18 cellular contexts compared by ENCODE assay signal in the genomic region with DNA sequence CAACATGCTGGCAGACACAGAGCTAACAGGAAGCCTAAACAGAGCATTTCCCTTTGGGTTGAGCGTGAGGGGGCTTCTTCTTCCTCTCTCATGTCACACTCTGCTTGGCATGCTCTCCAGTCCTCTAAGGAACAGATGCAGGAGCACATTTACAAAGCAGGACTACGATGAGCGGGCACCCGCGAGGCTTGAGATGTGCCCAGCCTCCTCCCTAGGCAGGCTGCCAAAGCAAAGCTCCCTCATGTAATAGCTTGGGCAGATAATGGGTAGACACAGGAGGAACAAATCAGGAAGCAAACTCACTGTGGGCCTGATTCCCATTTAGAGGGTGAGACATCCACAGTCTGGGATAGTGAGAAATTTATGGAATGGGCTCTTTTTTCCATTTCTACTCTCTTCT.
DNase-seq lines count a peak whose midpoint lies in the region; ATAC-seq and TF ChIP-seq lines count a peak whose summit lies in the region.
"Had no signal": no experiment of that assay in that cellular context is flagged by ENCODE, and none has a peak within 500 bp of the region (broad histone marks: within the 10 kb centered on the region; RNA-seq: fewer than 3 reads in every experiment).

No MANE protein-coding gene starts in this region.

- ATAC-seq in Right ventricle myocardium superior (ENCODE audit: poor library complexity), result peak; percentile 18
- ATAC-seq in GM19324 (IDR thresholded peaks at IDR 0.05; ENCODE audit: low FRiP score, unreplicated experiment), result no peak
- ATAC-seq: activated naive CD8-positive, alpha-beta T cell treated with anti-CD3 and anti-CD28 coated beads, Interleukin-2, amount 50 U/mL, for 24 hours; gastroesophageal sphincter; mucosa of descending colon had no signal

- intact Hi-C loops in Right ventricle myocardium superior (cut with DNase I) (no loop called here), prostate gland (cut with DNase I) (no loop called here)

- TF ChIP-seq EP300 in suprapubic skin (IDR thresholded peaks at IDR 0.05), result no peak

- H3K4me3 ChIP-seq in right atrium auricular region (no peak overlapping the region), fibroblast of pulmonary artery (replicated peaks; ENCODE audit: low read depth, low read length) (no peak overlapping the region), prostate gland (no peak overlapping the region), suprapubic skin (no peak overlapping the region)
- H3K4me3 ChIP-seq: gastroesophageal sphincter, mucosa of descending colon, thoracic aorta had no signal

- TF ChIP-seq POLR2A in prostate gland (IDR thresholded peaks at IDR 0.05) (no peak), suprapubic skin (IDR thresholded peaks at IDR 0.05) (no peak)

- WGBS in prostate gland, result 27% methylated on average over 5 of the region's 5 CpGs
- WGBS in suprapubic skin, result 55% methylated on average over 5 of the region's 5 CpGs

- DNase-seq in Right ventricle myocardium superior (peak; percentile 50), right atrium auricular region (ENCODE audit: low spot score) (no peak), NCI-H69 (lab: John Stamatoyannopoulos, UW) (peak; percentile 90), fibroblast of pulmonary artery (ENCODE audit: low read depth) (peak; percentile 4), prostate gland (ENCODE audit: low spot score) (peak; percentile 55), suprapubic skin (ENCODE audit: low spot score in 2 of 2) (no peak)
- DNase-seq in activated CD4-positive, alpha-beta T cell treated with anti-CD3 and anti-CD28 coated beads for 1 hour, result no peak
- DNase-seq: activated CD4-positive, alpha-beta T cell treated with anti-CD3 and anti-CD28 coated beads, Interleukin-2, amount 10 ng/mL, durations not matched to agents 24 days and 14 days; activated naive CD8-positive, alpha-beta T cell treated with anti-CD3 and anti-CD28 coated beads, Interleukin-2, amount 50 U/mL, for 24 hours; Karpas-422; mucosa of descending colon; NCI-H1048; retina; SW 1271 had no signal

- H3K27me3 ChIP-seq in right atrium auricular region, result no peaks in the 10 kb centered on the region
- no peaks in the 10 kb centered on the region for H3K27me3 ChIP-seq in prostate gland (replicated peaks; ENCODE audit: insufficient read depth)
- H3K27me3 ChIP-seq in suprapubic skin, result no peaks in the 10 kb centered on the region
- H3K27me3 ChIP-seq: gastroesophageal sphincter had no signal

- H3K36me3 ChIP-seq in right atrium auricular region (no peaks in the 10 kb centered on the region), prostate gland (no peaks in the 10 kb centered on the region), suprapubic skin (no peaks in the 10 kb centered on the region)
- H3K36me3 ChIP-seq: gastroesophageal sphincter, thoracic aorta had no signal

- H3K27ac ChIP-seq in right atrium auricular region (no peak overlapping the region), prostate gland (no peak overlapping the region), suprapubic skin (no peak overlapping the region)
- H3K27ac ChIP-seq: gastroesophageal sphincter, RWPE1, thoracic aorta had no signal

- H3K9me3 ChIP-seq in right atrium auricular region (no peaks in the 10 kb centered on the region), prostate gland (no peaks in the 10 kb centered on the region), suprapubic skin (no peaks in the 10 kb centered on the region)
- H3K9me3 ChIP-seq: gastroesophageal sphincter, mucosa of descending colon, thoracic aorta had no signal

- TF ChIP-seq CTCF in right atrium auricular region (IDR thresholded peaks at IDR 0.05) (no peak), fibroblast of pulmonary artery (IDR thresholded peaks at IDR 0.05; ENCODE audit: low read length, missing control alignments) (no peak), prostate gland (IDR thresholded peaks at IDR 0.05) (no peak), suprapubic skin (IDR thresholded peaks at IDR 0.05) (no peak)

- no peaks in the 10 kb centered on the region for H3K4me1 ChIP-seq in right atrium auricular region
- H3K4me1 ChIP-seq in prostate gland (replicated peaks), result no peaks in the 10 kb centered on the region
- no peaks in the 10 kb centered on the region for H3K4me1 ChIP-seq in suprapubic skin
- H3K4me1 ChIP-seq: gastroesophageal sphincter had no signal

Comparison
In these comparisons a context has a peak if more than half of its experiments do, and no peak if none do; other contexts are left out.
1. DNase-seq: peak in Right ventricle myocardium superior (single experiment), NCI-H69 (single experiment), fibroblast of pulmonary artery (single experiment) and prostate gland (single experiment); none in right atrium auricular region (single experiment), activated CD4-positive, alpha-beta T cell treated with anti-CD3 and anti-CD28 coated beads for 1 hour (single experiment) and suprapubic skin (0 of 2).